Comparison of ENCODE assay signal across 16 cellular contexts in the genomic region with DNA sequence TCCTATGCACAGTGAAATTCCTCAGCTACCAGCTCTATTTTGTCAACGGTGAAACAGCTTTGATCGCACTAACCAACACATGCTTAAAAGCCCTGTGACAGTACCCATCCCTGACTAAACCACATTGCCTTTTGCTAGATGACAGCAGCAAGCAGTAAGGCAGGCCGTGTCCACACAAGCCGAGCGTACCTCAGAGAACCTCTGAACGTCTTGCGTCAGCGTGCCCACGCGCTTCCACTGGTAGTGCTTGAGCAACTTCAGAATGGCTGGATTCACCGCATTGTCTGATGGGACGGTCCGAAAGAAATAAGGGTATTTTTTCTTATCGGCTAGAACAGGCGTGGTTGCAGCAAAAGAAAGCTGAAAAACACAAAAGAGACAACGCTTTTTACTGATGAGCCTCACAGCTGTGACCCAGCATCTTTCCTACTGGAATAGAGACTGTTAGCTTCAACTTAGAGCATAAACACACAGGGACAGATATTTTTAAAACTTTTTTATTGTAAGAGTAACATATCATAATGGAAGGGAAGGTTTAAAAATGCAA.
DNase-seq lines count a peak whose midpoint lies in the region; TF ChIP-seq lines count a peak whose summit lies in the region.
"Had no signal": no experiment of that assay in that cellular context is flagged by ENCODE, and none has a peak within 500 bp of the region (broad histone marks: within the 10 kb centered on the region; RNA-seq: fewer than 3 reads in every experiment).

No MANE protein-coding gene starts in this region.

- H3K9me3 Mint-ChIP-seq in activated CD4-positive, alpha-beta T cell treated with anti-CD3 and anti-CD28 coated beads, Interleukin-2, amount 10 ng/mL, durations not matched to agents 24 days and 14 days, result no peaks in the 10 kb centered on the region
- H3K9me3 Mint-ChIP-seq in neural progenitor cell (peaks cover 2% of the 10 kb centered on the region), nephron progenitor cell (peaks cover 12% of the 10 kb centered on the region), mesothelial cell of epicardium (no peaks in the 10 kb centered on the region)
- H3K9me3 Mint-ChIP-seq in activated CD4-positive, alpha-beta memory T cell treated with anti-CD3 and anti-CD28 coated beads, Interleukin-2, amount 10 ng/mL, durations not matched to agents 7 days and 5 days, result no peaks in the 10 kb centered on the region
- H3K9me3 Mint-ChIP-seq: CD4-positive, alpha-beta T cell had no signal

- POLR2A ChIA-PET in activated CD4-positive, alpha-beta memory T cell treated with anti-CD3 and anti-CD28 coated beads, Interleukin-2, amount 10 ng/mL, durations not matched to agents 7 days and 5 days (lab: Charles Lee), result no interaction called here

- H3K27ac ChIP-seq in esophagus muscularis mucosa (replicated peaks in 1 of 4) (no peak overlapping the region), neural progenitor cell (no peak overlapping the region), colonic mucosa (no peak overlapping the region)
- H3K27ac ChIP-seq: 22Rv1, A549, C4-2B, HL-60 had no signal

- no peaks in the 10 kb centered on the region for H4K20me1 ChIP-seq in neural progenitor cell (ENCODE audit: low read depth)

- no peaks in the 10 kb centered on the region for H3K36me3 Mint-ChIP-seq in activated CD4-positive, alpha-beta T cell treated with anti-CD3 and anti-CD28 coated beads, Interleukin-2, amount 10 ng/mL, durations not matched to agents 24 days and 14 days (ENCODE audit: low read depth)
- no peaks in the 10 kb centered on the region for H3K36me3 Mint-ChIP-seq in neural progenitor cell
- no peaks in the 10 kb centered on the region for H3K36me3 Mint-ChIP-seq in activated CD4-positive, alpha-beta memory T cell treated with anti-CD3 and anti-CD28 coated beads, Interleukin-2, amount 10 ng/mL, durations not matched to agents 7 days and 5 days (ENCODE audit: low read depth)
- no peaks in the 10 kb centered on the region for H3K36me3 Mint-ChIP-seq in nephron progenitor cell (ENCODE audit: low read depth)
- no peaks in the 10 kb centered on the region for H3K36me3 Mint-ChIP-seq in mesothelial cell of epicardium

- no peak overlapping the region for H3K27ac Mint-ChIP-seq in activated CD4-positive, alpha-beta T cell treated with anti-CD3 and anti-CD28 coated beads, Interleukin-2, amount 10 ng/mL, durations not matched to agents 24 days and 14 days
- peak overlapping the region; percentile 9 for H3K27ac Mint-ChIP-seq in neural progenitor cell
- H3K27ac Mint-ChIP-seq in activated CD4-positive, alpha-beta memory T cell treated with anti-CD3 and anti-CD28 coated beads, Interleukin-2, amount 10 ng/mL, durations not matched to agents 7 days and 5 days, result no peak overlapping the region
- no peak overlapping the region for H3K27ac Mint-ChIP-seq in nephron progenitor cell
- H3K27ac Mint-ChIP-seq in mesothelial cell of epicardium, result no peak overlapping the region
- H3K27ac Mint-ChIP-seq: CD4-positive, alpha-beta T cell had no signal

- no peak for TF ChIP-seq POLR2A in esophagus muscularis mucosa (IDR thresholded peaks at IDR 0.05; ENCODE audit: low read depth)

- intact Hi-C loops in activated CD4-positive, alpha-beta T cell treated with anti-CD3 and anti-CD28 coated beads, Interleukin-2, amount 10 ng/mL, durations not matched to agents 24 days and 14 days (cut with micrococcal nuclease), result no loop called here
- intact Hi-C loops in esophagus muscularis mucosa (cut with DNase I), result no loop called here
- intact Hi-C loops in colonic mucosa (cut with DNase I), result no loop called here

- H3K4me3 Mint-ChIP-seq in activated CD4-positive, alpha-beta T cell treated with anti-CD3 and anti-CD28 coated beads, Interleukin-2, amount 10 ng/mL, durations not matched to agents 24 days and 14 days, result no peak overlapping the region
- H3K4me3 Mint-ChIP-seq in neural progenitor cell (no peak overlapping the region), nephron progenitor cell (no peak overlapping the region), mesothelial cell of epicardium (no peak overlapping the region)
- H3K4me3 Mint-ChIP-seq in activated CD4-positive, alpha-beta memory T cell treated with anti-CD3 and anti-CD28 coated beads, Interleukin-2, amount 10 ng/mL, durations not matched to agents 7 days and 5 days, result no peak overlapping the region
- H3K4me3 Mint-ChIP-seq: CD4-positive, alpha-beta T cell had no signal

- CTCF ChIA-PET in activated CD4-positive, alpha-beta memory T cell treated with anti-CD3 and anti-CD28 coated beads, Interleukin-2, amount 10 ng/mL, durations not matched to agents 7 days and 5 days (lab: Charles Lee), result no interaction called here

- H3K9ac ChIP-seq in neural progenitor cell, result no peak overlapping the region
- no peak overlapping the region for H3K9ac ChIP-seq in colonic mucosa (ENCODE audit: low read depth in 2 of 2, low read length in 2 of 2)

- H3K36me3 ChIP-seq in esophagus muscularis mucosa, result no peaks in the 10 kb centered on the region
- no peaks in the 10 kb centered on the region for H3K36me3 ChIP-seq in neural progenitor cell
- no peaks in the 10 kb centered on the region for H3K36me3 ChIP-seq in colonic mucosa
- H3K36me3 ChIP-seq: HAP-1 had no signal

- no peak overlapping the region for H3K4me2 ChIP-seq in neural progenitor cell
- H3K4me2 ChIP-seq: A549 had no signal

- TF ChIP-seq CTCF in esophagus muscularis mucosa (IDR thresholded peaks at IDR 0.05), result no peak
- no peak for TF ChIP-seq CTCF in neural progenitor cell (IDR thresholded peaks at IDR 0.05)
- no peak for TF ChIP-seq CTCF in nephron progenitor cell (IDR thresholded peaks at IDR 0.05)
- TF ChIP-seq CTCF in mesothelial cell of epicardium (IDR thresholded peaks at IDR 0.05; ENCODE audit: unreplicated experiment), result no peak
- TF ChIP-seq CTCF in colonic mucosa (IDR thresholded peaks at IDR 0.05), result no peak

- TF ChIP-seq EP300 in esophagus muscularis mucosa (IDR thresholded peaks at IDR 0.05), result no peak

- H3K4me3 ChIP-seq in esophagus muscularis mucosa (no peak overlapping the region), neural progenitor cell (no peak overlapping the region), colonic mucosa (no peak overlapping the region)
- H3K4me3 ChIP-seq: A549, HAP-1 had no signal

- peak; percentile 52 for DNase-seq in activated CD4-positive, alpha-beta T cell treated with anti-CD3 and anti-CD28 coated beads, Interleukin-2, amount 10 ng/mL, durations not matched to agents 24 days and 14 days
- DNase-seq in activated CD4-positive, alpha-beta T cell treated with anti-CD3 and anti-CD28 coated beads for 48 hours, result no peak
- DNase-seq in esophagus muscularis mucosa (ENCODE audit: extremely low spot score) (peak; percentile 85), neural progenitor cell (ENCODE audit: low spot score) (no peak), nephron progenitor cell (no peak), mesothelial cell of epicardium (ENCODE audit: low spot score in 2 of 2, unreplicated experiment in 2 of 2) (no peak), colonic mucosa (no peak)
- no peak for DNase-seq in activated CD4-positive, alpha-beta memory T cell treated with anti-CD3 and anti-CD28 coated beads, Interleukin-2, amount 10 ng/mL, durations not matched to agents 7 days and 5 days
- DNase-seq: AML-193; Caco-2; CD4-positive, alpha-beta T cell had no signal

- WGBS in esophagus muscularis mucosa, result 88% methylated on average over 16 of the region's 16 CpGs

- H3F3A ChIP-seq in neural progenitor cell (ENCODE audit: low read depth), result no peaks in the 10 kb centered on the region

- H3K4me1 Mint-ChIP-seq in activated CD4-positive, alpha-beta T cell treated with anti-CD3 and anti-CD28 coated beads, Interleukin-2, amount 10 ng/mL, durations not matched to agents 24 days and 14 days, result peaks cover 2% of the 10 kb centered on the region
- H3K4me1 Mint-ChIP-seq in neural progenitor cell (peaks cover 11% of the 10 kb centered on the region), nephron progenitor cell (peaks cover 4% of the 10 kb centered on the region), mesothelial cell of epicardium (no peaks in the 10 kb centered on the region)
- H3K4me1 Mint-ChIP-seq in activated CD4-positive, alpha-beta memory T cell treated with anti-CD3 and anti-CD28 coated beads, Interleukin-2, amount 10 ng/mL, durations not matched to agents 7 days and 5 days, result peaks cover 3% of the 10 kb centered on the region

- H3K4me1 ChIP-seq in esophagus muscularis mucosa (no peaks in the 10 kb centered on the region), neural progenitor cell (no peaks in the 10 kb centered on the region), colonic mucosa (no peaks in the 10 kb centered on the region)
- H3K4me1 ChIP-seq: A549, Caco-2, HAP-1 had no signal

- H3K9me3 ChIP-seq in esophagus muscularis mucosa (peaks cover 0 to 6% (median 0%) of the 10 kb centered on the region in 4 donors), neural progenitor cell (ENCODE audit: low read depth) (no peaks in the 10 kb centered on the region), colonic mucosa (no peaks in the 10 kb centered on the region)
- H3K9me3 ChIP-seq: A549, HAP-1 had no signal

- H2AFZ ChIP-seq in neural progenitor cell (replicated peaks), result no peak overlapping the region

- peaks cover 18% of the 10 kb centered on the region for H3K27me3 Mint-ChIP-seq in activated CD4-positive, alpha-beta T cell treated with anti-CD3 and anti-CD28 coated beads, Interleukin-2, amount 10 ng/mL, durations not matched to agents 24 days and 14 days
- H3K27me3 Mint-ChIP-seq in neural progenitor cell (ENCODE audit: insufficient read depth, low read depth) (peaks cover 11% of the 10 kb centered on the region), nephron progenitor cell (ENCODE audit: low read depth, poor library complexity) (peaks cover 9% of the 10 kb centered on the region), mesothelial cell of epicardium (ENCODE audit: low read depth) (peaks cover 25% of the 10 kb centered on the region)
- peaks cover 28% of the 10 kb centered on the region for H3K27me3 Mint-ChIP-seq in activated CD4-positive, alpha-beta memory T cell treated with anti-CD3 and anti-CD28 coated beads, Interleukin-2, amount 10 ng/mL, durations not matched to agents 7 days and 5 days
- H3K27me3 Mint-ChIP-seq: CD4-positive, alpha-beta T cell had no signal

- no peaks in the 10 kb centered on the region for H3K79me2 ChIP-seq in neural progenitor cell (ENCODE audit: low read depth)

- peaks cover 0 to 11% (median 0%) of the 10 kb centered on the region in 4 donors for H3K27me3 ChIP-seq in esophagus muscularis mucosa
- no peaks in the 10 kb centered on the region for H3K27me3 ChIP-seq in neural progenitor cell
- no peaks in the 10 kb centered on the region for H3K27me3 ChIP-seq in colonic mucosa

Comparison
In these comparisons a context has a peak if more than half of its experiments do, and no peak if none do; other contexts are left out.
1. DNase-seq: peak in activated CD4-positive, alpha-beta T cell treated with anti-CD3 and anti-CD28 coated beads, Interleukin-2, amount 10 ng/mL, durations not matched to agents 24 days and 14 days (single experiment) and esophagus muscularis mucosa (single experiment); none in activated CD4-positive, alpha-beta T cell treated with anti-CD3 and anti-CD28 coated beads for 48 hours (single experiment), neural progenitor cell (single experiment), activated CD4-positive, alpha-beta memory T cell treated with anti-CD3 and anti-CD28 coated beads, Interleukin-2, amount 10 ng/mL, durations not matched to agents 7 days and 5 days (single experiment), nephron progenitor cell (single experiment), mesothelial cell of epicardium (0 of 2) and colonic mucosa (single experiment).